In genomic region chr17:67994827-67995567, GRCh38 we compare ENCODE assay signal across 7 cellular contexts. TPM values are rescaled to one million over a fixed set of nuclear protein-coding genes. Genes with fewer than 3 reads are reported as not detected.
DNase-seq lines count a peak whose midpoint lies in the region; ATAC-seq and TF ChIP-seq lines count a peak whose summit lies in the region.

No MANE protein-coding gene starts in this region.

- peak; percentile 30 for ATAC-seq in left lobe of liver

- peak overlapping the region; percentile 8 for H3K27ac ChIP-seq in caudate nucleus (ENCODE audit: low read depth, low read length)

- DNase-seq in GM12864 (ENCODE audit: low read depth) (no peak), NCI-H446 treated with DMSO at 0.1 percent for 48 hours (lab: John Stamatoyannopoulos, UW) (peak; percentile 74), caudate nucleus (lab: John Stamatoyannopoulos, UW) (peak in 4 of 61 donors; percentile 8 to 63 (median 26)), left lobe of liver (ENCODE audit: low spot score) (peak; percentile 67), superior temporal gyrus (ENCODE audit: extremely low spot score) (peak; percentile 46), mesenteric fat pad (ENCODE audit: low spot score) (no peak)
- DNase-seq in NK-92 treated with Interleukin-12 subunit alpha and Interleukin-12 subunit beta, amount 100 ng/mL, for 24 hours (lab: John Stamatoyannopoulos, UW), result no peak

- H3K4me3 ChIP-seq in GM12864 (ENCODE audit: low read depth, low read length), result peak overlapping the region; percentile 43; the same call in 1 of the 2 replicates

- TF ChIP-seq CTCF in GM12864 (IDR thresholded peaks at IDR 0.05; ENCODE audit: low read depth, low read length, missing control alignments), result no peak

RNA-seq across cellular contexts. Expression of gene C17orf58, which starts 1.3 kb away (rescaled TPM):
- total RNA-seq in left lobe of liver (6.9 TPM), mesenteric fat pad (8.8 TPM)

RNA-seq across cellular contexts. Expression of gene KPNA2, which starts 40.5 kb away (rescaled TPM):
- total RNA-seq in left lobe of liver, result 9.6 TPM
- total RNA-seq in mesenteric fat pad, result 37.9 TPM

Comparison
In these comparisons a context has a peak if more than half of its experiments do, and no peak if none do; other contexts are left out.
1. DNase-seq: peak in NCI-H446 treated with DMSO at 0.1 percent for 48 hours (single experiment), left lobe of liver (single experiment) and superior temporal gyrus (single experiment); none in GM12864 (single experiment), NK-92 treated with Interleukin-12 subunit alpha and Interleukin-12 subunit beta, amount 100 ng/mL, for 24 hours (single experiment) and mesenteric fat pad (single experiment).